ENCODE assay signal across 9 cellular contexts in the genomic region with DNA sequence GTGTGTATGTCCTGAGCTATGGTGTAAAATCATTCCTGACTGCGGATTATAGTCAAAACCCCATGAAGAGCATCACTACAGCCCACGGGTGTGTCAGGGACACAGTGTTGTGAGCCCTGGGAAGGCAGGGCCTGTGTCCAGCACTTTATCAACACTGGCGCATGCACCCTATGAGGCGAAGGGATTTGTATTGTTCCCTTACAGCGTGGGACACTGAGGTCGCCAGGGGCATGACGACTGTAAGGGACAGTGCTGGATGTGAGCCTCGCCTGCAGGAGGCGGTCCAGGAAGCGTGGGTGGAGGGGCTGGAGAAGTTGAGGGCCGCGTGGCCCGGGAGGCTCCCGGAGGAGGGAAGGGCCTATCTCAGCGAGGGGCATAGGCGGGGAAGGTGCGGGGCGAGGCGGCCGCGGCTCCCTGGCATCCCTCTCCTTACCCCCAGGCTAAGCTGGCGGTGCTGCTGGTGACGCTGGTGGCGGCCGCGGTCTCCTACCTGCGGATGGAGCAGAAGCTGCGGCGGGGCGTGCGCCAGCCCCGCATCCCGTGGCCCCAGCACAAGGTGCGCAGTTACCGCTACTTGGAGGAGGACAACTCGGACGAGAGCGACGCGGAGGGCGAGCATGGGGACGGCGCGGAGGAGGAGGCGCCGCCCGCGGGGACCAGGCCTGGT. TPM values are rescaled to one million over a fixed set of nuclear protein-coding genes. Genes with fewer than 3 reads are reported as not detected.
"Had no signal": no experiment of that assay in that cellular context is flagged by ENCODE, and none has a peak within 500 bp of the region (broad histone marks: within the 10 kb centered on the region; RNA-seq: fewer than 3 reads in every experiment).

No MANE protein-coding gene starts in this region.

RNA-seq across cellular contexts. Expression of a gene that starts 24.3 kb away (rescaled TPM):
- total RNA-seq: colonic mucosa; kidney epithelial cell; liver; mononuclear cell; natural killer cell treated with Interleukin-12 subunit alpha and Interleukin-12 subunit beta and Interleukin-15 and Interleukin-18, amount 100 ng/mL, for 72 hours; SK-MEL-5; skeletal muscle tissue; thyroid gland; vagina had no signal
- polyA plus RNA-seq: liver had no signal

RNA-seq across cellular contexts. Expression of a gene that starts 41.6 kb away (rescaled TPM):
- total RNA-seq: kidney epithelial cell; mononuclear cell; natural killer cell treated with Interleukin-12 subunit alpha and Interleukin-12 subunit beta and Interleukin-15 and Interleukin-18, amount 100 ng/mL, for 72 hours; skeletal muscle tissue; thyroid gland; vagina had no signal
- polyA plus RNA-seq: liver had no signal

RNA-seq across cellular contexts. Expression of a gene that starts 58.8 kb away (rescaled TPM):
- total RNA-seq: kidney epithelial cell; liver; mononuclear cell; natural killer cell treated with Interleukin-12 subunit alpha and Interleukin-12 subunit beta and Interleukin-15 and Interleukin-18, amount 100 ng/mL, for 72 hours; SK-MEL-5; skeletal muscle tissue; vagina had no signal
